ENCODE assay signal across 1 cellular context in genomic region chr4:100823993-100824323, GRCh38.
TF ChIP-seq lines count a peak whose summit lies in the region.

No MANE protein-coding gene starts in this region.

TF ChIP-seq in GM23338, 12 proteins besides CTCF, POLR2A, EP300 and RAD21 (continued from another document):
- no peak for TF ChIP-seq REST (IDR thresholded peaks at IDR 0.05; ENCODE audit: unreplicated experiment)
- no peak for TF ChIP-seq ZNF331 (CRISPR knock-in tag; IDR thresholded peaks at IDR 0.05; ENCODE audit: low read depth)
- no peak for TF ChIP-seq EZH2 (IDR thresholded peaks at IDR 0.05; ENCODE audit: low read depth, unreplicated experiment)
- no peak for TF ChIP-seq JUNB (IDR thresholded peaks at IDR 0.05; ENCODE audit: unreplicated experiment)
